In genomic region chr5:43000198-43000840, GRCh38 we compare ENCODE assay signal across 9 cellular contexts. TPM values are rescaled to one million over a fixed set of nuclear protein-coding genes. Genes with fewer than 3 reads are reported as not detected.
A peak's percentile ranks its signal among the peaks of the same experiment; 100 is the strongest.
DNase-seq lines count a peak whose midpoint lies in the region; ATAC-seq and TF ChIP-seq lines count a peak whose summit lies in the region.
"Had no signal": no experiment of that assay in that cellular context is flagged by ENCODE, and none has a peak within 500 bp of the region (broad histone marks: within the 10 kb centered on the region; RNA-seq: fewer than 3 reads in every experiment).

No MANE protein-coding gene starts in this region.

- no peak for TF ChIP-seq CTCF in left ventricle myocardium inferior (IDR thresholded peaks at IDR 0.05; ENCODE audit: borderline replicate concordance)
- no peak for TF ChIP-seq CTCF in retinal pigment epithelial cell (conservative IDR thresholded peaks at IDR 0.05; ENCODE audit: low read depth, low read length)
- no peak for TF ChIP-seq CTCF in GM13976 (IDR thresholded peaks at IDR 0.05; ENCODE audit: borderline replicate concordance, control extremely low read depth, extremely low read depth, insufficient read depth, missing control alignments)

- peaks cover 17% of the 10 kb centered on the region for H3K4me1 ChIP-seq in left ventricle myocardium inferior
- H3K4me1 ChIP-seq in CD8-positive, alpha-beta memory T cell (ENCODE audit: insufficient read depth, low read length): peaks cover 13% of the 10 kb centered on the region

- peak; percentile 54 for ATAC-seq in GM18868 (IDR thresholded peaks at IDR 0.05; ENCODE audit: unreplicated experiment)

- H3K4me1 Mint-ChIP-seq in activated naive CD8-positive, alpha-beta T cell treated with anti-CD3 and anti-CD28 coated beads for 36 hours: peaks cover 20% of the 10 kb centered on the region
- peaks cover 13 to 20% (median 13%) of the 10 kb centered on the region in 3 donors for H3K4me1 Mint-ChIP-seq in CD8-positive, alpha-beta memory T cell

- intact Hi-C loops in left ventricle myocardium inferior (cut with micrococcal nuclease): no loop called here

- no peak for DNase-seq in activated naive CD8-positive, alpha-beta T cell treated with anti-CD3 and anti-CD28 coated beads for 36 hours
- no peak for DNase-seq in left ventricle myocardium inferior
- DNase-seq in retinal pigment epithelial cell (ENCODE audit: low read depth): no peak
- no peak for DNase-seq in T-helper 9 cell
- no peak for DNase-seq in GM13976 (ENCODE audit: low spot score)
- DNase-seq in CD8-positive, alpha-beta memory T cell: no peak
- DNase-seq in stimulated activated CD4-positive, alpha-beta T cell treated with anti-CD3 and anti-CD28 coated beads, Interleukin-4, amount 100 ng/mL, for 1 hour: no peak
- DNase-seq: Kasumi-1 had no signal

- H3K9me3 ChIP-seq in left ventricle myocardium inferior (replicated peaks): no peaks in the 10 kb centered on the region
- no peaks in the 10 kb centered on the region for H3K9me3 ChIP-seq in CD8-positive, alpha-beta memory T cell (ENCODE audit: low read length)

- in situ Hi-C loops in GM13976 (cut with MboI; ENCODE audit: low sequenced_read_pairs, unreplicated experiment): no loop called here

- no peaks in the 10 kb centered on the region for H3K36me3 ChIP-seq in left ventricle myocardium inferior
- no peaks in the 10 kb centered on the region for H3K36me3 ChIP-seq in CD8-positive, alpha-beta memory T cell (ENCODE audit: insufficient read depth, low read length)

- CTCF ChIA-PET in CD8-positive, alpha-beta memory T cell (lab: Charles Lee): interaction anchor here (1.4 to 13.1 kb wide), 2 partner anchors 39 to 89 kb away, joined by 4 to 245 read pairs; partner anchors contain the start of gene ANXA2R

- H3K27ac ChIP-seq in left ventricle myocardium inferior (replicated peaks): peak overlapping the region; percentile 72
- no peak overlapping the region for H3K27ac ChIP-seq in CD8-positive, alpha-beta memory T cell (ENCODE audit: low read depth, low read length)

- POLR2A ChIA-PET in CD8-positive, alpha-beta memory T cell (lab: Charles Lee): no interaction called here

- no peak overlapping the region for H3K27ac Mint-ChIP-seq in activated naive CD8-positive, alpha-beta T cell treated with anti-CD3 and anti-CD28 coated beads for 36 hours
- peak overlapping the region in 2 of 8 donors; percentile 64 to 78 for H3K27ac Mint-ChIP-seq in CD8-positive, alpha-beta memory T cell

- H3K36me3 Mint-ChIP-seq in activated naive CD8-positive, alpha-beta T cell treated with anti-CD3 and anti-CD28 coated beads for 36 hours: no peaks in the 10 kb centered on the region
- H3K36me3 Mint-ChIP-seq in CD8-positive, alpha-beta memory T cell: peaks cover 0 to 7% (median 0%) of the 10 kb centered on the region in 3 donors

- peak overlapping the region; percentile 18 for H3K4me3 Mint-ChIP-seq in activated naive CD8-positive, alpha-beta T cell treated with anti-CD3 and anti-CD28 coated beads for 36 hours
- no peak overlapping the region for H3K4me3 Mint-ChIP-seq in CD8-positive, alpha-beta memory T cell

- H3K27me3 Mint-ChIP-seq in activated naive CD8-positive, alpha-beta T cell treated with anti-CD3 and anti-CD28 coated beads for 36 hours: peaks cover 15% of the 10 kb centered on the region
- no peaks in the 10 kb centered on the region for H3K27me3 Mint-ChIP-seq in CD8-positive, alpha-beta memory T cell

- H3K27me3 ChIP-seq in left ventricle myocardium inferior (ENCODE audit: low read depth): peaks cover 100% of the 10 kb centered on the region
- no peaks in the 10 kb centered on the region for H3K27me3 ChIP-seq in CD8-positive, alpha-beta memory T cell (ENCODE audit: insufficient read depth, low read length, poor library complexity, severe bottlenecking)

- no peaks in the 10 kb centered on the region for H3K9me3 Mint-ChIP-seq in activated naive CD8-positive, alpha-beta T cell treated with anti-CD3 and anti-CD28 coated beads for 36 hours
- no peaks in the 10 kb centered on the region for H3K9me3 Mint-ChIP-seq in CD8-positive, alpha-beta memory T cell

- H3K4me3 ChIP-seq in left ventricle myocardium inferior: peak overlapping the region; percentile 58
- peak overlapping the region; percentile 45 for H3K4me3 ChIP-seq in retinal pigment epithelial cell (ENCODE audit: low read length)
- H3K4me3 ChIP-seq in CD8-positive, alpha-beta memory T cell (ENCODE audit: low read length): no peak overlapping the region

RNA-seq across cellular contexts. Expression of gene ANXA2R, which starts 39.8 kb away (rescaled TPM):
- 1 to 10 TPM; 8.5 to 9.9 TPM for total RNA-seq in activated naive CD8-positive, alpha-beta T cell treated with anti-CD3 and anti-CD28 coated beads for 36 hours
- total RNA-seq in left ventricle myocardium inferior: 0.82 TPM
- total RNA-seq in CD8-positive, alpha-beta memory T cell: 1 to 10 TPM; 6.0 to 6.8 TPM
- 55.9 TPM for polyA plus RNA-seq in CD8-positive, alpha-beta memory T cell
